In genomic region chr12:97006585-97006984, GRCh38 we compare ENCODE assay signal across 15 cellular contexts.
DNase-seq lines count a peak whose midpoint lies in the region; FAIRE-seq and TF ChIP-seq lines count a peak whose summit lies in the region.
"Had no signal": no experiment of that assay in that cellular context is flagged by ENCODE, and none has a peak within 500 bp of the region (broad histone marks: within the 10 kb centered on the region; RNA-seq: fewer than 3 reads in every experiment).

No MANE protein-coding gene starts in this region.

- POLR2A ChIA-PET in RWPE1 (lab: Yijun Ruan, JAX; ENCODE audit: low non-redundant PET), result no interaction called here

- DNase-seq in NCI-H345 (lab: John Stamatoyannopoulos, UW) (peak; percentile 28), NCI-H345 treated with DMSO at 0.1 percent for 48 hours (lab: John Stamatoyannopoulos, UW; ENCODE audit: unreplicated experiment) (no peak), RWPE1 (ENCODE audit: low spot score) (peak; percentile 27), epithelial cell of prostate (ENCODE audit: low read depth, low spot score) (peak; percentile 46), GM12892 (ENCODE audit: insufficient read length) (no peak), immature natural killer cell (no peak), NCI-H82 treated with DMSO at 0.1 percent for 48 hours (lab: John Stamatoyannopoulos, UW; ENCODE audit: unreplicated experiment) (no peak)
- DNase-seq: Caco-2; CD8-positive, alpha-beta T cell; DND-41; GF-D8 had no signal

- H3K4me3 Mint-ChIP-seq in immature natural killer cell, result no peak overlapping the region
- H3K4me3 Mint-ChIP-seq: CD14-positive monocyte; CD8-positive, alpha-beta T cell had no signal

- no peak for FAIRE-seq in GM12892 (lab: Jason Lieb, UNC)
- FAIRE-seq: H1, HTR-8/SVneo had no signal

- no peaks in the 10 kb centered on the region for H3K36me3 Mint-ChIP-seq in immature natural killer cell
- H3K36me3 Mint-ChIP-seq: CD14-positive monocyte; CD8-positive, alpha-beta T cell had no signal

- peaks cover 1 to 6% (median 3%) of the 10 kb centered on the region in 3 donors for H3K27me3 Mint-ChIP-seq in immature natural killer cell (ENCODE audit: low read depth in 3 of 3)

- no peak overlapping the region for H3K27ac ChIP-seq in RWPE1
- no peak overlapping the region for H3K27ac ChIP-seq in epithelial cell of prostate
- H3K27ac ChIP-seq: 22Rv1 had no signal

- no peaks in the 10 kb centered on the region for H3K9me3 Mint-ChIP-seq in immature natural killer cell
- H3K9me3 Mint-ChIP-seq: CD14-positive monocyte; CD8-positive, alpha-beta T cell had no signal

- no peak for TF ChIP-seq CTCF in RWPE1 (conservative IDR thresholded peaks at IDR 0.05; ENCODE audit: low read depth)

- no peaks in the 10 kb centered on the region for H3K4me1 Mint-ChIP-seq in immature natural killer cell
- H3K4me1 Mint-ChIP-seq: CD14-positive monocyte had no signal

- TF ChIP-seq POLR2A in GM12892 (IDR thresholded peaks at IDR 0.05; ENCODE audit: low read depth, low read length), result no peak

- H3K27ac Mint-ChIP-seq in immature natural killer cell, result no peak overlapping the region
- H3K27ac Mint-ChIP-seq: CD14-positive monocyte; CD8-positive, alpha-beta T cell had no signal

- CTCF ChIA-PET in RWPE1 (lab: Yijun Ruan, JAX), result no interaction called here

Comparison
In these comparisons a context has a peak if more than half of its experiments do, and no peak if none do; other contexts are left out.
1. DNase-seq: peak in NCI-H345 (single experiment), RWPE1 (single experiment) and epithelial cell of prostate (single experiment); none in NCI-H345 treated with DMSO at 0.1 percent for 48 hours (single experiment), GM12892 (single experiment), immature natural killer cell (0 of 3) and NCI-H82 treated with DMSO at 0.1 percent for 48 hours (single experiment).